16 cellular contexts compared by ENCODE assay signal in genomic region chr2:73084971-73085370, GRCh38. TPM values are rescaled to one million over a fixed set of nuclear protein-coding genes. Genes with fewer than 3 reads are reported as not detected.
DNase-seq lines count a peak whose midpoint lies in the region; TF ChIP-seq lines count a peak whose summit lies in the region.
"Had no signal": no experiment of that assay in that cellular context is flagged by ENCODE, and none has a peak within 500 bp of the region (broad histone marks: within the 10 kb centered on the region; RNA-seq: fewer than 3 reads in every experiment).

No MANE protein-coding gene starts in this region.

- H3K9me3 ChIP-seq in vagina, result no peaks in the 10 kb centered on the region
- H3K9me3 ChIP-seq: upper lobe of left lung had no signal

- no peak for TF ChIP-seq CTCF in Calu3 (IDR thresholded peaks at IDR 0.05; ENCODE audit: unreplicated experiment)
- TF ChIP-seq CTCF in vagina (IDR thresholded peaks at IDR 0.05), result no peak

- peak overlapping the region; percentile 29 for H3K27ac Mint-ChIP-seq in Calu3 (ENCODE audit: unreplicated experiment)
- H3K27ac Mint-ChIP-seq: activated CD4-positive, alpha-beta memory T cell treated with anti-CD3 and anti-CD28 coated beads, Interleukin-2, amount 10 ng/mL, durations not matched to agents 7 days and 5 days; CD8-positive, alpha-beta T cell; stimulated activated memory B cell treated with anti-CD40 and anti-IgM and Interleukin-4, amounts not matched to agents 10 μg/mL and 1 μg/mL and 100 μg/mL, for 72 hours; T-helper 17 cell had no signal

- peak; percentile 37 for DNase-seq in Calu3
- DNase-seq in dermis blood vessel endothelial cell, result peak; percentile 50
- peak; percentile 69 for DNase-seq in kidney glomerular epithelial cell (lab: John Stamatoyannopoulos, UW)
- DNase-seq in renal cortical epithelial cell (ENCODE audit: low read depth), result peak; percentile 91
- no peak for DNase-seq in effector CD4-positive, alpha-beta T cell
- no peak for DNase-seq in vagina (ENCODE audit: extremely low spot score in 2 of 2)
- DNase-seq in activated CD4-positive, alpha-beta T cell treated with anti-CD3 and anti-CD28 coated beads, Interleukin-2, amount 50 U/mL, for 1 hour, result no peak
- DNase-seq: NCI-H187 treated with DMSO at 0.1 percent for 48 hours had no signal

- CTCF ChIA-PET in Calu3 (lab: Charles Lee), result interaction anchor here (1.4 to 2.4 kb wide), 5 partner anchors 26 to 127 kb away, joined by 5 to 22 read pairs (median 6); no protein-coding TSS in a partner anchor

- peaks cover 26% of the 10 kb centered on the region for H3K4me1 Mint-ChIP-seq in Calu3 (ENCODE audit: low read depth, unreplicated experiment)
- H3K4me1 Mint-ChIP-seq: stimulated activated memory B cell treated with anti-CD40 and anti-IgM and Interleukin-4, amounts not matched to agents 10 μg/mL and 1 μg/mL and 100 μg/mL, for 72 hours had no signal

- H3K4me1 ChIP-seq in vagina, result peaks cover 48% of the 10 kb centered on the region

- peaks cover 4% of the 10 kb centered on the region for H3K36me3 Mint-ChIP-seq in Calu3 (ENCODE audit: insufficient read depth, unreplicated experiment)
- H3K36me3 Mint-ChIP-seq: natural killer cell treated with Interleukin-12 subunit alpha and Interleukin-12 subunit beta and Interleukin-15 and Interleukin-18, amount 100 ng/mL, for 72 hours had no signal

- no peaks in the 10 kb centered on the region for H3K27me3 ChIP-seq in vagina
- H3K27me3 ChIP-seq: upper lobe of left lung had no signal

- TF ChIP-seq POLR2A in vagina (IDR thresholded peaks at IDR 0.05), result no peak

- peaks cover 0 to 15% of the 10 kb centered on the region in 2 donors for H3K36me3 ChIP-seq in vagina

- H3K4me3 Mint-ChIP-seq in Calu3 (ENCODE audit: low read depth, unreplicated experiment), result no peak overlapping the region
- H3K4me3 Mint-ChIP-seq: activated CD4-positive, alpha-beta memory T cell treated with anti-CD3 and anti-CD28 coated beads, Interleukin-2, amount 10 ng/mL, durations not matched to agents 7 days and 5 days; CD8-positive, alpha-beta T cell; natural killer cell treated with Interleukin-12 subunit alpha and Interleukin-12 subunit beta and Interleukin-15 and Interleukin-18, amount 100 ng/mL, for 72 hours; stimulated activated memory B cell treated with anti-CD40 and anti-IgM and Interleukin-4, amounts not matched to agents 10 μg/mL and 1 μg/mL and 100 μg/mL, for 72 hours; T-helper 17 cell had no signal

- H3K9me3 Mint-ChIP-seq in Calu3 (ENCODE audit: low read depth, unreplicated experiment), result no peaks in the 10 kb centered on the region
- H3K9me3 Mint-ChIP-seq: activated CD4-positive, alpha-beta memory T cell treated with anti-CD3 and anti-CD28 coated beads, Interleukin-2, amount 10 ng/mL, durations not matched to agents 7 days and 5 days; CD8-positive, alpha-beta T cell; natural killer cell treated with Interleukin-12 subunit alpha and Interleukin-12 subunit beta and Interleukin-15 and Interleukin-18, amount 100 ng/mL, for 72 hours; stimulated activated memory B cell treated with anti-CD40 and anti-IgM and Interleukin-4, amounts not matched to agents 10 μg/mL and 1 μg/mL and 100 μg/mL, for 72 hours had no signal

- no peaks in the 10 kb centered on the region for H3K27me3 Mint-ChIP-seq in Calu3 (ENCODE audit: unreplicated experiment)
- H3K27me3 Mint-ChIP-seq: activated CD4-positive, alpha-beta memory T cell treated with anti-CD3 and anti-CD28 coated beads, Interleukin-2, amount 10 ng/mL, durations not matched to agents 7 days and 5 days; natural killer cell treated with Interleukin-12 subunit alpha and Interleukin-12 subunit beta and Interleukin-15 and Interleukin-18, amount 100 ng/mL, for 72 hours; T-helper 17 cell had no signal

- BruUV-seq in Calu3 (replicated peaks; lab: Mats Ljungman, UMichigan), result no TSS peak

- no peak overlapping the region for H3K27ac ChIP-seq in vagina
- H3K27ac ChIP-seq: SK-N-MC, upper lobe of left lung had no signal

- no peak overlapping the region for H3K4me3 ChIP-seq in vagina
- H3K4me3 ChIP-seq: lung, SK-N-MC, upper lobe of left lung had no signal

- intact Hi-C loops in Calu3 (cut with micrococcal nuclease; ENCODE audit: unreplicated experiment), result loop anchor here (1.0 kb wide), 1 partner anchor 71 kb away; no protein-coding TSS in a partner anchor
- intact Hi-C loops in vagina (cut with DNase I), result loop anchor here (5.0 kb wide), 1 partner anchor 72 kb away; no protein-coding TSS in a partner anchor

RNA-seq across cellular contexts. Expression of gene SFXN5, which starts 13.5 kb away (rescaled TPM):
- 11.3 and 16.4 TPM in 2 replicates for total RNA-seq in Calu3 (2022)
- total RNA-seq in dermis blood vessel endothelial cell, result 16.3 and 16.5 TPM in 2 replicates
- total RNA-seq in renal cortical epithelial cell, result 5.9 and 16.0 TPM in 2 replicates
- total RNA-seq in vagina, result 9.8 TPM

RNA-seq across cellular contexts. Expression of gene RAB11FIP5, which starts 27.8 kb away (rescaled TPM):
- total RNA-seq in Calu3 (2022), result 20.2 and 27.1 TPM in 2 replicates
- 66.0 and 103 TPM in 2 replicates for total RNA-seq in dermis blood vessel endothelial cell
- total RNA-seq in renal cortical epithelial cell, result 43.4 and 102 TPM in 2 replicates
- total RNA-seq in vagina, result 33.1 TPM

Comparison
In these comparisons a context has a peak if more than half of its experiments do, and no peak if none do; other contexts are left out.
1. DNase-seq: peak in Calu3 (single experiment), dermis blood vessel endothelial cell (single experiment), kidney glomerular epithelial cell (single experiment) and renal cortical epithelial cell (single experiment); none in effector CD4-positive, alpha-beta T cell (single experiment), vagina (0 of 2) and activated CD4-positive, alpha-beta T cell treated with anti-CD3 and anti-CD28 coated beads, Interleukin-2, amount 50 U/mL, for 1 hour (single experiment).